17 cellular contexts compared by ENCODE assay signal in the genomic region with DNA sequence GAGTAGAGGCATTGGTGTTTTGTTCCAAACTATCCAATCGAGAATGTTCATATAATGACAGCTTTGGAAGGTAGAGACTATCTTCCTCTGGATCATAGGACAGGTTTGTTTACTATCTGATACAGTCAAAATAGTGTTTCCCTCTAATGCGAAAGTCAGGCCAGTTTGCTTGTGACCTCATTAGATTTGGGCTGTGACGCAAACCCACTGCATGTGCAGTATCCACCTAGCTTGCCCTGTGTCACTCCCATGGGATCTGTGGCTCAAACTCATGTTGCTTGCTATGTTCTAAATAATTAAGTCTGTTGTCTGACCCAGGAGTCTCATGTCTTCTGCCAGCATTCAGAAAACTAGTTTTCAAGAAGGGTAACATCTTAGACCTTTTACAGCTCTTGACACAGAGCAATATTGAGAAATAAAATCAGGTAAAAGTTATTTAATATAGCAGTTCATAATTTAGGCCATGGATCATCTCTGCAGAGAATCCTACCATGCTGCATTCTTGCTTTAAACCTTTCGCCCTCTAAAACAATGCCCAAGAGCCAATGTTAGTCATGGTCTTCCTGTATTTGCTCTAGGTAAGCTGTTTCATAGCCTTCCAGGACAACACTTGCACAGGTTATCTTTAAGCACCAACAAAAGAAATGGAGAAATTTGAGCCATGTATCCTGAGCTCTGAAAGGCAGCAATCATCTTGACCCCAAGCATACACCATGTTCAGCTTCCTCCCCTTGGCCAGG.
"Had no signal": no experiment of that assay in that cellular context is flagged by ENCODE, and none has a peak within 500 bp of the region (broad histone marks: within the 10 kb centered on the region; RNA-seq: fewer than 3 reads in every experiment).

No MANE protein-coding gene starts in this region.

- H3K27ac ChIP-seq: esophagus muscularis mucosa, heart left ventricle, sigmoid colon, upper lobe of right lung, VCaP had no signal

- H3K4me3 Mint-ChIP-seq: activated CD8-positive, alpha-beta T cell treated with anti-CD3 and anti-CD28 coated beads for 36 hours; activated naive CD4-positive, alpha-beta T cell treated with anti-CD3 and anti-CD28 coated beads for 36 hours; brain; memory B cell; natural killer cell treated with Interleukin-12 subunit alpha and Interleukin-12 subunit beta and Interleukin-15 and Interleukin-18, amount 100 ng/mL, for 72 hours; stimulated activated naive CD8-positive, alpha-beta T cell treated with anti-CD3 and anti-CD28 coated beads, Interleukin-15, Interleukin-2, amounts not matched to agents 100 ng/mL and 50 ng/mL, for 24 hours had no signal

- H3K4me1 Mint-ChIP-seq: brain, memory B cell had no signal

- H3K9me3 ChIP-seq: sigmoid colon, upper lobe of right lung had no signal

- H3K4me3 ChIP-seq: esophagus muscularis mucosa, heart left ventricle, sigmoid colon, upper lobe of right lung had no signal

- DNase-seq: activated CD8-positive, alpha-beta memory T cell treated with anti-CD3 and anti-CD28 coated beads, Interleukin-2, amount 50 U/mL, for 48 hours; activated CD8-positive, alpha-beta T cell treated with anti-CD3 and anti-CD28 coated beads for 36 hours; activated naive CD4-positive, alpha-beta T cell treated with anti-CD3 and anti-CD28 coated beads for 36 hours; cerebellar nuclear complex; dermis blood vessel endothelial cell; heart left ventricle; sigmoid colon; stimulated activated CD4-positive, alpha-beta T cell treated with anti-CD3 and anti-CD28 coated beads, Interleukin-12 subunit alpha, Interleukin-12 subunit beta, amount 100 ng/mL, for 4 hours; T1000; upper lobe of right lung had no signal

- ATAC-seq: activated CD8-positive, alpha-beta T cell treated with anti-CD3 and anti-CD28 coated beads for 36 hours; natural killer cell treated with Interleukin-12 subunit alpha and Interleukin-12 subunit beta and Interleukin-15 and Interleukin-18, amount 100 ng/mL, for 72 hours; upper lobe of right lung had no signal

- H3K27ac Mint-ChIP-seq: activated CD8-positive, alpha-beta T cell treated with anti-CD3 and anti-CD28 coated beads for 36 hours; activated naive CD4-positive, alpha-beta T cell treated with anti-CD3 and anti-CD28 coated beads for 36 hours; memory B cell; natural killer cell treated with Interleukin-12 subunit alpha and Interleukin-12 subunit beta and Interleukin-15 and Interleukin-18, amount 100 ng/mL, for 72 hours had no signal

- H3K27me3 ChIP-seq: esophagus muscularis mucosa, heart left ventricle, sigmoid colon, upper lobe of right lung had no signal

- H3K27me3 Mint-ChIP-seq: activated CD8-positive, alpha-beta T cell treated with anti-CD3 and anti-CD28 coated beads for 36 hours; brain; memory B cell; natural killer cell treated with Interleukin-12 subunit alpha and Interleukin-12 subunit beta and Interleukin-15 and Interleukin-18, amount 100 ng/mL, for 72 hours; stimulated activated naive CD8-positive, alpha-beta T cell treated with anti-CD3 and anti-CD28 coated beads, Interleukin-15, Interleukin-2, amounts not matched to agents 100 ng/mL and 50 ng/mL, for 24 hours had no signal

- H3K9me3 Mint-ChIP-seq: activated CD8-positive, alpha-beta T cell treated with anti-CD3 and anti-CD28 coated beads for 36 hours; natural killer cell treated with Interleukin-12 subunit alpha and Interleukin-12 subunit beta and Interleukin-15 and Interleukin-18, amount 100 ng/mL, for 72 hours; stimulated activated naive CD8-positive, alpha-beta T cell treated with anti-CD3 and anti-CD28 coated beads, Interleukin-15, Interleukin-2, amounts not matched to agents 100 ng/mL and 50 ng/mL, for 24 hours had no signal

- FAIRE-seq: frontal cortex had no signal

- H3K4me1 ChIP-seq: esophagus muscularis mucosa, heart left ventricle, sigmoid colon, upper lobe of right lung had no signal
